1 cellular context compared by ENCODE assay signal in genomic region chr2:29281585-29281984, GRCh38.
TF ChIP-seq lines count a peak whose summit lies in the region.

No MANE protein-coding gene starts in this region.

TF ChIP-seq in HEK293, 187 proteins besides CTCF, POLR2A, EP300 and RAD21 (continued from another document):
- TF ChIP-seq, protein P1, sequence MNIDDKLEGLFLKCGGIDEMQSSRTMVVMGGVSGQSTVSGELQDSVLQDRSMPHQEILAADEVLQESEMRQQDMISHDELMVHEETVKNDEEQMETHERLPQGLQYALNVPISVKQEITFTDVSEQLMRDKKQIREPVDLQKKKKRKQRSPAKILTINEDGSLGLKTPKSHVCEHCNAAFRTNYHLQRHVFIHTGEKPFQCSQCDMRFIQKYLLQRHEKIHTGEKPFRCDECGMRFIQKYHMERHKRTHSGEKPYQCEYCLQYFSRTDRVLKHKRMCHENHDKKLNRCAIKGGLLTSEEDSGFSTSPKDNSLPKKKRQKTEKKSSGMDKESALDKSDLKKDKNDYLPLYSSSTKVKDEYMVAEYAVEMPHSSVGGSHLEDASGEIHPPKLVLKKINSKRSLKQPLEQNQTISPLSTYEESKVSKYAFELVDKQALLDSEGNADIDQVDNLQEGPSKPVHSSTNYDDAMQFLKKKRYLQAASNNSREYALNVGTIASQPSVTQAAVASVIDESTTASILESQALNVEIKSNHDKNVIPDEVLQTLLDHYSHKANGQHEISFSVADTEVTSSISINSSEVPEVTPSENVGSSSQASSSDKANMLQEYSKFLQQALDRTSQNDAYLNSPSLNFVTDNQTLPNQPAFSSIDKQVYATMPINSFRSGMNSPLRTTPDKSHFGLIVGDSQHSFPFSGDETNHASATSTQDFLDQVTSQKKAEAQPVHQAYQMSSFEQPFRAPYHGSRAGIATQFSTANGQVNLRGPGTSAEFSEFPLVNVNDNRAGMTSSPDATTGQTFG (tag by site-specific recombination; IDR thresholded peaks at IDR 0.05; ENCODE audit: borderline replicate concordance): no peak
- peak; percentile 89 for TF ChIP-seq ZNF692 (tag by site-specific recombination; IDR thresholded peaks at IDR 0.05)
- TF ChIP-seq ZNF354C (tag by site-specific recombination; IDR thresholded peaks at IDR 0.05; ENCODE audit: borderline replicate concordance, low read depth): no peak
- TF ChIP-seq ZNF747 (tag by site-specific recombination; IDR thresholded peaks at IDR 0.05): no peak
- no peak for TF ChIP-seq ZNF140 (tag by site-specific recombination; IDR thresholded peaks at IDR 0.05)
- TF ChIP-seq ZNF292 (tag by site-specific recombination; IDR thresholded peaks at IDR 0.05; ENCODE audit: borderline replicate concordance, low read depth): no peak
- peak; percentile 42 for TF ChIP-seq GLIS1 (tag by site-specific recombination; IDR thresholded peaks at IDR 0.05)
- TF ChIP-seq ZFP3 (tag by site-specific recombination; IDR thresholded peaks at IDR 0.05; ENCODE audit: low read depth): no peak
- no peak for TF ChIP-seq ZNF423 (tag by site-specific recombination; IDR thresholded peaks at IDR 0.05)
- no peak for TF ChIP-seq ZNF335 (tag by site-specific recombination; conservative IDR thresholded peaks at IDR 0.05)
- no peak for TF ChIP-seq BCL11B (tag by site-specific recombination; IDR thresholded peaks at IDR 0.05; ENCODE audit: low read depth)
- TF ChIP-seq ZBTB17 (tag by site-specific recombination; IDR thresholded peaks at IDR 0.05): peak; percentile 72
- TF ChIP-seq ZNF391 (tag by site-specific recombination; IDR thresholded peaks at IDR 0.05; ENCODE audit: borderline replicate concordance, low read depth): no peak
- no peak for TF ChIP-seq ZNF175 (tag by site-specific recombination; IDR thresholded peaks at IDR 0.05)
TF ChIP-seq in HEK293: peak in this region for 11.
